ENCODE assay signal across 8 cellular contexts in the genomic region with DNA sequence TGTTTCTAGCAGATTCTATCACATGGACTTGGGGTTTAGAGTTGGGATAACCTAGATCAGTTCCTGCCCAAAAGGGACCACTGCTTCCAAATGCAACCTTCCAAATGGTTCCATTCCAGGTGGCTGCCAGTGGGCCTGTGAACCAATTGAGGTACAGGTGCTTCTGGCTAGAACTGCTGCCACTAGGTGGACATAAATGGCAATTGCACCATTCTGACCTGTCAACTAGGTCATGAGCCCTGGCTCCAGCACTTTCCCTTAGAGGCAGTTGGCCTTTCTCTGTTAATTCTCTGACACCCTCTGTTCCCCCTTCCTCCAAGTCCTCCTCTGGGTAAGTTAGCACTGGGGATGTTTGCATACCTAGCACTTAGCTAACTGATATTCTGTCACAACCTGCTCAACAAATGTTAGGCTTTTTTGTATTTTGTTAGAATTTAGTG. TPM values are rescaled to one million over a fixed set of nuclear protein-coding genes. Genes with fewer than 3 reads are reported as not detected.
A peak's percentile ranks its signal among the peaks of the same experiment; 100 is the strongest.
DNase-seq lines count a peak whose midpoint lies in the region; ATAC-seq and TF ChIP-seq lines count a peak whose summit lies in the region.

No MANE protein-coding gene starts in this region.

- ATAC-seq in Right ventricle myocardium superior (ENCODE audit: poor library complexity) (peak; percentile 69), HG03139 (IDR thresholded peaks at IDR 0.05; ENCODE audit: unreplicated experiment) (peak; percentile 73)

- intact Hi-C loops in Right ventricle myocardium superior (cut with DNase I) (no loop called here), esophagus muscularis mucosa (cut with DNase I) (no loop called here), ovary (cut with DNase I) (no loop called here)

- H3K9me3 ChIP-seq in right atrium auricular region (no peaks in the 10 kb centered on the region), esophagus muscularis mucosa (peaks cover 0 to 7% (median 3%) of the 10 kb centered on the region in 4 donors), ovary (no peaks in the 10 kb centered on the region)

- TF ChIP-seq CTCF in right atrium auricular region (IDR thresholded peaks at IDR 0.05) (peak in 1 of 2 donors; percentile 63), esophagus muscularis mucosa (IDR thresholded peaks at IDR 0.05) (peak; percentile 14 to 38 (median 18)), retinal pigment epithelial cell (conservative IDR thresholded peaks at IDR 0.05; ENCODE audit: low read depth, low read length) (peak; percentile 74), ovary (IDR thresholded peaks at IDR 0.05) (no peak)

- TF ChIP-seq EP300 in esophagus muscularis mucosa (IDR thresholded peaks at IDR 0.05): no peak
- TF ChIP-seq EP300 in ovary (IDR thresholded peaks at IDR 0.05): no peak

- H3K27ac ChIP-seq in right atrium auricular region (no peak overlapping the region), esophagus muscularis mucosa (replicated peaks in 1 of 4) (no peak overlapping the region), ovary (no peak overlapping the region)

- H3K4me3 ChIP-seq in right atrium auricular region (no peak overlapping the region), esophagus muscularis mucosa (no peak overlapping the region), retinal pigment epithelial cell (ENCODE audit: low read length) (no peak overlapping the region), ovary (no peak overlapping the region)

- no peak for TF ChIP-seq POLR2A in esophagus muscularis mucosa (IDR thresholded peaks at IDR 0.05; ENCODE audit: low read depth)
- no peak for TF ChIP-seq POLR2A in ovary (IDR thresholded peaks at IDR 0.05)

- no peaks in the 10 kb centered on the region for H3K4me1 ChIP-seq in right atrium auricular region
- H3K4me1 ChIP-seq in esophagus muscularis mucosa: no peaks in the 10 kb centered on the region
- H3K4me1 ChIP-seq in ovary (ENCODE audit: insufficient read depth): no peaks in the 10 kb centered on the region

- DNase-seq in Right ventricle myocardium superior (no peak), right atrium auricular region (ENCODE audit: low spot score) (no peak), NCI-H82 treated with DMSO at 0.1 percent for 48 hours (lab: John Stamatoyannopoulos, UW; ENCODE audit: unreplicated experiment) (peak; percentile 10), esophagus muscularis mucosa (ENCODE audit: extremely low spot score) (no peak), retinal pigment epithelial cell (ENCODE audit: low read depth) (no peak), ovary (no peak)
- DNase-seq in activated CD8-positive, alpha-beta memory T cell treated with anti-CD3 and anti-CD28 coated beads for 1 hour (ENCODE audit: extremely low read depth in 1 of 2, low read depth in 1 of 2): peak; percentile 13 to 20

- H3K36me3 ChIP-seq in right atrium auricular region: no peaks in the 10 kb centered on the region
- H3K36me3 ChIP-seq in esophagus muscularis mucosa: no peaks in the 10 kb centered on the region
- no peaks in the 10 kb centered on the region for H3K36me3 ChIP-seq in ovary

- H3K27me3 ChIP-seq in right atrium auricular region: no peaks in the 10 kb centered on the region
- peaks cover 0 to 23% (median 0%) of the 10 kb centered on the region in 4 donors for H3K27me3 ChIP-seq in esophagus muscularis mucosa
- no peaks in the 10 kb centered on the region for H3K27me3 ChIP-seq in ovary

RNA-seq across cellular contexts. Expression of a gene that starts 16.6 kb away (rescaled TPM):
- not detected for total RNA-seq in Right ventricle myocardium superior
- total RNA-seq in right atrium auricular region: under 1 TPM; 0.31 to 0.63 TPM
- total RNA-seq in esophagus muscularis mucosa: 1 to 10 TPM in 1 of 4 donors, not detected in 3; 1.2 TPM
- total RNA-seq in ovary: under 1 TPM in 2 of 7 donors, not detected in 5; 0.10 to 0.53 TPM
- not detected for polyA plus RNA-seq in ovary

RNA-seq across cellular contexts. Expression of a gene that starts 28.6 kb away (rescaled TPM):
- total RNA-seq in Right ventricle myocardium superior (47.0 TPM), right atrium auricular region (10 to 100 TPM; 19.5 to 26.8 TPM), esophagus muscularis mucosa (10 to 100 TPM; 30.2 to 52.7 (median 39.9) TPM), ovary (100 to 1,000 TPM in 5 of 7 donors, 10 to 100 TPM in 2; 41.4 to 167 (median 137) TPM)
- polyA plus RNA-seq in ovary: 100 to 1,000 TPM; 162 to 302 TPM

RNA-seq across cellular contexts. Expression of a gene that starts 32.3 kb away (rescaled TPM):
- total RNA-seq in Right ventricle myocardium superior (5.8 TPM), right atrium auricular region (10 to 100 TPM; 13.9 to 14.5 TPM), esophagus muscularis mucosa (10 to 100 TPM; 16.6 to 22.7 (median 18.8) TPM), ovary (10 to 100 TPM; 11.5 to 19.4 (median 15.3) TPM)
- polyA plus RNA-seq in ovary: 10 to 100 TPM; 12.6 to 25.3 TPM

Comparison
In these comparisons a context has a peak if more than half of its experiments do, and no peak if none do; other contexts are left out.
1. DNase-seq: peak in NCI-H82 treated with DMSO at 0.1 percent for 48 hours (single experiment) and activated CD8-positive, alpha-beta memory T cell treated with anti-CD3 and anti-CD28 coated beads for 1 hour (2 of 2); none in Right ventricle myocardium superior (single experiment), right atrium auricular region (single experiment), esophagus muscularis mucosa (single experiment), retinal pigment epithelial cell (single experiment) and ovary (0 of 5).
2. CTCF ChIP-seq: peak in esophagus muscularis mucosa (3 of 3) and retinal pigment epithelial cell (single experiment); none in ovary (0 of 3).